ENCODE assay signal across 1 cellular context in the genomic region with DNA sequence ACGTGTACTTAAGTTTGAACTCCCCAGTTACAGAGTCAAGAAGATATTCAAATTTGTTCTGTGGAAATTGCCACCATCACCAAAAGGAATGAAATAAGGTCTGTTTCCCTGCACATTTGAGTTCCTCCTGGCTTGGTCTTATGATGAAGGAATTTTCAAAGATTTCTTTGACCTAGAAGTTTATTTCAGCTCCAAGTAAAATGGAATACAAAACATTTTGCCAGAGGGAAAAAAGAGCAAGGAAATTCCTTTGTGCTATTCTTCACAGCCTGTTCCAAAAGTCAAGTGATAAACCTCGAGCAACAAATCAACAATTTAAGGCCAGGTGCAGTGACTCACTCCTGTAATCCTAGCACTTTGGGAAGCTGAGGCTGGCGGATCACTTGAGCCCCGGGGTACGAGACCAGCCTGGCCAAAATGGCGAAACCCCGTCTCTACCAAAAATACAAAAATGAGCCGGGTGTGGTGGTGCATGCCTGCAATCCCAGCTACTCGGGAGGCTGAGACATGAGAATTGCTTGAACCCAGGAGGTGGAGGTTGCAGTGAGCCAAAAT.
TF ChIP-seq lines count a peak whose summit lies in the region.

No MANE protein-coding gene starts in this region.

TF ChIP-seq in HEK293, 187 proteins besides CTCF, POLR2A, EP300 and RAD21:
- no peak for TF ChIP-seq ZNF214 (tag by site-specific recombination; IDR thresholded peaks at IDR 0.05; ENCODE audit: borderline replicate concordance)
- TF ChIP-seq, protein P1, sequence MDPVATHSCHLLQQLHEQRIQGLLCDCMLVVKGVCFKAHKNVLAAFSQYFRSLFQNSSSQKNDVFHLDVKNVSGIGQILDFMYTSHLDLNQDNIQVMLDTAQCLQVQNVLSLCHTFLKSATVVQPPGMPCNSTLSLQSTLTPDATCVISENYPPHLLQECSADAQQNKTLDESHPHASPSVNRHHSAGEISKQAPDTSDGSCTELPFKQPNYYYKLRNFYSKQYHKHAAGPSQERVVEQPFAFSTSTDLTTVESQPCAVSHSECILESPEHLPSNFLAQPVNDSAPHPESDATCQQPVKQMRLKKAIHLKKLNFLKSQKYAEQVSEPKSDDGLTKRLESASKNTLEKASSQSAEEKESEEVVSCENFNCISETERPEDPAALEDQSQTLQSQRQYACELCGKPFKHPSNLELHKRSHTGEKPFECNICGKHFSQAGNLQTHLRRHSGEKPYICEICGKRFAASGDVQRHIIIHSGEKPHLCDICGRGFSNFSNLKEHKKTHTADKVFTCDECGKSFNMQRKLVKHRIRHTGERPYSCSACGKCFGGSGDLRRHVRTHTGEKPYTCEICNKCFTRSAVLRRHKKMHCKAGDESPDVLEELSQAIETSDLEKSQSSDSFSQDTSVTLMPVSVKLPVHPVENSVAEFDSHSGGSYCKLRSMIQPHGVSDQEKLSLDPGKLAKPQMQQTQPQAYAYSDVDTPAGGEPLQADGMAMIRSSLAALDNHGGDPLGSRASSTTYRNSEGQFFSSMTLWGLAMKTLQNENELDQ (tag by site-specific recombination; IDR thresholded peaks at IDR 0.05; ENCODE audit: low read depth): peak; percentile 96
